ENCODE assay signal across 9 cellular contexts in genomic region chr14:24013654-24014514, GRCh38. TPM values are rescaled to one million over a fixed set of nuclear protein-coding genes. Genes with fewer than 3 reads are reported as not detected.
A peak's percentile ranks its signal among the peaks of the same experiment; 100 is the strongest.
DNase-seq lines count a peak whose midpoint lies in the region; ATAC-seq, FAIRE-seq and TF ChIP-seq lines count a peak whose summit lies in the region.
"Had no signal": no experiment of that assay in that cellular context is flagged by ENCODE, and none has a peak within 500 bp of the region (broad histone marks: within the 10 kb centered on the region; RNA-seq: fewer than 3 reads in every experiment).

No MANE protein-coding gene starts in this region.

- no peak for TF ChIP-seq POLR2A in breast epithelium (IDR thresholded peaks at IDR 0.05)

- no peak overlapping the region for H3K27ac ChIP-seq in breast epithelium

- H3K4me3 ChIP-seq in HFF-Myc (replicated peaks; ENCODE audit: low read depth, low read length) (no peak overlapping the region), breast epithelium (no peak overlapping the region)

- FAIRE-seq in islet of Langerhans (lab: Jason Lieb, UNC): peak; percentile 47

- H3K4me1 ChIP-seq in breast epithelium: no peaks in the 10 kb centered on the region

- DNase-seq in D341Med (ENCODE audit: low spot score) (peak; percentile 78), HFF-Myc (ENCODE audit: extremely low read depth, low read depth) (peak; percentile 47), NCI-H2081 treated with DMSO at 0.1 percent for 48 hours (lab: John Stamatoyannopoulos, UW) (peak; percentile 29), T1000 (lab: John Stamatoyannopoulos, UW) (peak; percentile 35), breast epithelium (ENCODE audit: low spot score in 2 of 2) (no peak)
- DNase-seq in stimulated activated CD4-positive, alpha-beta T cell treated with anti-CD3 and anti-CD28 coated beads, TNF-alpha, amount 100 ng/mL, for 24 hours (ENCODE audit: low read depth in 3 of 3): peak in 2 of 3 experiments; percentile 11 to 43

- no peak for ATAC-seq in HG02973 (IDR thresholded peaks at IDR 0.05; ENCODE audit: unreplicated experiment)

- intact Hi-C loops in breast epithelium (cut with DNase I; ENCODE audit: low total_unique reads): no loop called here

- H3K9me3 ChIP-seq in breast epithelium: no peaks in the 10 kb centered on the region

- no peaks in the 10 kb centered on the region for H3K27me3 ChIP-seq in breast epithelium

- TF ChIP-seq CTCF in HFF-Myc (IDR thresholded peaks at IDR 0.05; ENCODE audit: low read depth, low read length, missing control alignments): peak; percentile 87
- TF ChIP-seq CTCF in breast epithelium (IDR thresholded peaks at IDR 0.05): peak; percentile 90 to 95 (median 93)

- no peaks in the 10 kb centered on the region for H3K36me3 ChIP-seq in breast epithelium

RNA-seq across cellular contexts. Expression of gene DHRS4L2, which starts 25.2 kb away (rescaled TPM):
- 10 to 100 TPM; 13.4 to 22.9 (median 16.8) TPM for total RNA-seq in breast epithelium

RNA-seq across cellular contexts. Expression of gene CARMIL3, which starts 37.9 kb away (rescaled TPM):
- total RNA-seq in breast epithelium: under 1 TPM; 0.16 to 0.98 (median 0.73) TPM

RNA-seq across cellular contexts. Expression of gene CPNE6, which starts 57.5 kb away (rescaled TPM):
- not detected for total RNA-seq in breast epithelium
- total RNA-seq: T-helper 1 cell treated with Interleukin-12 subunit alpha and Interleukin-12 subunit beta and Interleukin-4 antibody, amounts not matched to agents 30 ng/mL and 1 ng/mL, for 36 hours had no signal

Comparison
In these comparisons a context has a peak if more than half of its experiments do, and no peak if none do; other contexts are left out.
1. DNase-seq: peak in D341Med (single experiment), HFF-Myc (single experiment), NCI-H2081 treated with DMSO at 0.1 percent for 48 hours (single experiment), T1000 (single experiment) and stimulated activated CD4-positive, alpha-beta T cell treated with anti-CD3 and anti-CD28 coated beads, TNF-alpha, amount 100 ng/mL, for 24 hours (2 of 3); none in breast epithelium (0 of 2).